Comparison of ENCODE assay signal across 8 cellular contexts in the genomic region with DNA sequence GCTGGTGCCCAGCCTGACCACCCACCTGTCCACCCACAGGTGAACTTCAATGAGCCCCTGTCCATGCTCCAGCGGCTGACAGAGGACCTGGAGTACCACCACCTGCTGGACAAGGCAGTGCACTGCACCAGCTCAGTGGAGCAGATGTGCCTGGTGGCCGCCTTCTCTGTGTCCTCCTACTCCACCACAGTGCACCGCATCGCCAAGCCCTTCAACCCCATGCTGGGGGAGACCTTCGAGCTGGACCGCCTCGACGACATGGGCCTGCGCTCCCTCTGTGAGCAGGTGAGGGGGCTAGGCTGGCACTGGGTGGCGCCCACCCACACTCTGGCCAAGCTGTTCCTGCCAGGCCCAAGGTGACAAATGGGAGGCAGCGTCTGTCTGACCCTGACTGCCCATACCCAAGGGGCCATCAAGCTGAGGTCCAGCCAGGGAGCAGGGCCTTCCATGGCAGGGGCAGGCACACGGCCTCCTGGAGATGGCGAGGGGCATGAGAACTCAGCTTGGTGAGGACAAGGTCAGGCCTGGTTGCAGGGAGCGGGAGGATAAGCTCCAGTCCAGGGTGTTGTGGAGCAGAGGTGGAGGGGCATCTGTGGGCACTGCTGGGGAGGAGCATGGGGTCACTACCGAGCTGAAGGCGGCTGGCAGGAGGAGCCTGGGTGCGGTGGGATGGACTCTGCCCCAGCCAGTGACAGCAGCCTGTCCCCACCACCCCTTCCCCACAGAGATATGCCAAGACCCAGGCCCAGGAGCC.
DNase-seq lines count a peak whose midpoint lies in the region; ATAC-seq and TF ChIP-seq lines count a peak whose summit lies in the region.

No MANE protein-coding gene starts in this region.

- no peaks in the 10 kb centered on the region for H3K9me3 ChIP-seq in naive thymus-derived CD4-positive, alpha-beta T cell (ENCODE audit: control insufficient read depth in 2 of 3, low read length in 3 of 3)

- H3K27ac Mint-ChIP-seq in WTC11 (no peak overlapping the region), endothelial cell (ENCODE audit: unreplicated experiment) (no peak overlapping the region)
- H3K27ac Mint-ChIP-seq in naive thymus-derived CD4-positive, alpha-beta T cell: peak overlapping the region in 1 of 9 donors; percentile 65

- peaks cover 4% of the 10 kb centered on the region; the same call in 1 of the 2 replicates for H3K36me3 Mint-ChIP-seq in WTC11
- H3K36me3 Mint-ChIP-seq in endothelial cell (ENCODE audit: low read depth, unreplicated experiment): peaks cover 19% of the 10 kb centered on the region
- peaks cover 0 to 8% (median 0%) of the 10 kb centered on the region in 5 donors for H3K36me3 Mint-ChIP-seq in naive thymus-derived CD4-positive, alpha-beta T cell

- TF ChIP-seq CTCF in AG09319 (IDR thresholded peaks at IDR 0.05; ENCODE audit: low read depth, low read length) (peak; percentile 84), WTC11 (IDR thresholded peaks at IDR 0.05) (peak; percentile 78), endothelial cell (IDR thresholded peaks at IDR 0.05; ENCODE audit: unreplicated experiment) (peak; percentile 80)

- no peaks in the 10 kb centered on the region; the same call in none of the 2 replicates for H3K27me3 Mint-ChIP-seq in WTC11 (ENCODE audit: low read depth)
- peaks cover 6% of the 10 kb centered on the region for H3K27me3 Mint-ChIP-seq in endothelial cell (ENCODE audit: unreplicated experiment)
- no peaks in the 10 kb centered on the region for H3K27me3 Mint-ChIP-seq in naive thymus-derived CD4-positive, alpha-beta T cell

- POLR2A ChIA-PET in WTC11 (lab: Charles Lee): interaction anchor here (0.5 to 1.1 kb wide), 3 partner anchors 127 to 901 kb away, joined by 3 to 5 read pairs (median 3); no protein-coding TSS in a partner anchor
- POLR2A ChIA-PET in naive thymus-derived CD4-positive, alpha-beta T cell (lab: Charles Lee): interaction anchor here (1.8 kb wide), 1 partner anchor 256 kb away, joined by 5 read pairs; a partner anchor contains a TSS

- peaks cover 29% of the 10 kb centered on the region for H3K4me1 Mint-ChIP-seq in WTC11
- no peaks in the 10 kb centered on the region for H3K4me1 Mint-ChIP-seq in endothelial cell (ENCODE audit: unreplicated experiment)
- H3K4me1 Mint-ChIP-seq in naive thymus-derived CD4-positive, alpha-beta T cell: peaks cover 15 to 37% (median 32%) of the 10 kb centered on the region in 7 donors

- DNase-seq in AG09319 (ENCODE audit: extremely low read depth, low read depth): no peak
- DNase-seq in H7: peak; percentile 90
- peak; percentile 76 for DNase-seq in WTC11 (ENCODE audit: low spot score)
- DNase-seq in endothelial cell (ENCODE audit: low spot score): peak; percentile 55
- DNase-seq in naive thymus-derived CD4-positive, alpha-beta T cell: peak in 5 of 9 donors; percentile 12 to 38 (median 19)
- no peak for DNase-seq in OCI-M2 (lab: John Stamatoyannopoulos, UW; ENCODE audit: unreplicated experiment)

- intact Hi-C loops in naive thymus-derived CD4-positive, alpha-beta T cell (cut with micrococcal nuclease): loop anchor here in 1 of 2 donors (1.0 kb wide), 1 partner anchor 257 kb away; no protein-coding TSS in a partner anchor

- H3K36me3 ChIP-seq in H7 (replicated peaks; ENCODE audit: control insufficient read depth, insufficient read depth, low read length): no peaks in the 10 kb centered on the region
- peaks cover 0 to 26% (median 0%) of the 10 kb centered on the region in 3 experiments for H3K36me3 ChIP-seq in naive thymus-derived CD4-positive, alpha-beta T cell (ENCODE audit: control insufficient read depth in 2 of 3, insufficient read depth in 3 of 3, low read length in 3 of 3)

- H3K27me3 ChIP-seq in H7 (ENCODE audit: control insufficient read depth, insufficient read depth, low read length): no peaks in the 10 kb centered on the region
- H3K27me3 ChIP-seq in naive thymus-derived CD4-positive, alpha-beta T cell (ENCODE audit: control insufficient read depth in 2 of 2, insufficient read depth in 2 of 2, low read length in 2 of 2): no peaks in the 10 kb centered on the region

- H3K4me3 Mint-ChIP-seq in WTC11 (no peak overlapping the region), endothelial cell (ENCODE audit: unreplicated experiment) (no peak overlapping the region)
- no peak overlapping the region for H3K4me3 Mint-ChIP-seq in naive thymus-derived CD4-positive, alpha-beta T cell

- H3K9me3 Mint-ChIP-seq in WTC11 (no peaks in the 10 kb centered on the region), endothelial cell (ENCODE audit: unreplicated experiment) (no peaks in the 10 kb centered on the region)
- no peaks in the 10 kb centered on the region for H3K9me3 Mint-ChIP-seq in naive thymus-derived CD4-positive, alpha-beta T cell

- no peak overlapping the region for H3K4me3 ChIP-seq in H7 (ENCODE audit: insufficient read depth, low read depth, low read length)
- H3K4me3 ChIP-seq in naive thymus-derived CD4-positive, alpha-beta T cell (ENCODE audit: low read length): no peak overlapping the region

- H3K4me1 ChIP-seq in naive thymus-derived CD4-positive, alpha-beta T cell (ENCODE audit: control insufficient read depth in 2 of 2, insufficient read depth in 2 of 2, low read length in 2 of 2): peaks cover 0 to 10% of the 10 kb centered on the region in 2 donors

- ATAC-seq in WTC11 (peak; percentile 87), HG02870 (IDR thresholded peaks at IDR 0.05; ENCODE audit: unreplicated experiment) (no peak), HG02840 (IDR thresholded peaks at IDR 0.05; ENCODE audit: low FRiP score, unreplicated experiment) (no peak)
- peak; percentile 69 for ATAC-seq in naive thymus-derived CD4-positive, alpha-beta T cell

- CTCF ChIA-PET in WTC11 (lab: Charles Lee): interaction anchor here (0.6 to 2.0 kb wide), 29 partner anchors 9 to 363 kb away, joined by 3 to 24 read pairs (median 4); a partner anchor contains a TSS
- CTCF ChIA-PET in naive thymus-derived CD4-positive, alpha-beta T cell (lab: Charles Lee): interaction anchor here (1.1 to 1.2 kb wide), 2 partner anchors 194 to 257 kb away, joined by 3 to 5 read pairs; no protein-coding TSS in a partner anchor

- H3K27ac ChIP-seq in naive thymus-derived CD4-positive, alpha-beta T cell (ENCODE audit: low read depth, low read length): no peak overlapping the region

TF ChIP-seq in WTC11, 78 proteins besides CTCF, POLR2A, EP300 and RAD21 (continues in another document):
- TF ChIP-seq NFATC4 (CRISPR knock-in tag; IDR thresholded peaks at IDR 0.05) (no peak), ESRRA (CRISPR knock-in tag; IDR thresholded peaks at IDR 0.05; ENCODE audit: borderline replicate concordance) (no peak), CREB1 (CRISPR knock-in tag; IDR thresholded peaks at IDR 0.05) (no peak), TEAD4 (CRISPR knock-in tag; IDR thresholded peaks at IDR 0.05) (no peak), ZNF423 (CRISPR knock-in tag; IDR thresholded peaks at IDR 0.05) (no peak), TCF7 (CRISPR knock-in tag; IDR thresholded peaks at IDR 0.05; ENCODE audit: low read depth) (no peak), ZNF671 (CRISPR knock-in tag; IDR thresholded peaks at IDR 0.05) (no peak)
- TF ChIP-seq, protein P1, sequence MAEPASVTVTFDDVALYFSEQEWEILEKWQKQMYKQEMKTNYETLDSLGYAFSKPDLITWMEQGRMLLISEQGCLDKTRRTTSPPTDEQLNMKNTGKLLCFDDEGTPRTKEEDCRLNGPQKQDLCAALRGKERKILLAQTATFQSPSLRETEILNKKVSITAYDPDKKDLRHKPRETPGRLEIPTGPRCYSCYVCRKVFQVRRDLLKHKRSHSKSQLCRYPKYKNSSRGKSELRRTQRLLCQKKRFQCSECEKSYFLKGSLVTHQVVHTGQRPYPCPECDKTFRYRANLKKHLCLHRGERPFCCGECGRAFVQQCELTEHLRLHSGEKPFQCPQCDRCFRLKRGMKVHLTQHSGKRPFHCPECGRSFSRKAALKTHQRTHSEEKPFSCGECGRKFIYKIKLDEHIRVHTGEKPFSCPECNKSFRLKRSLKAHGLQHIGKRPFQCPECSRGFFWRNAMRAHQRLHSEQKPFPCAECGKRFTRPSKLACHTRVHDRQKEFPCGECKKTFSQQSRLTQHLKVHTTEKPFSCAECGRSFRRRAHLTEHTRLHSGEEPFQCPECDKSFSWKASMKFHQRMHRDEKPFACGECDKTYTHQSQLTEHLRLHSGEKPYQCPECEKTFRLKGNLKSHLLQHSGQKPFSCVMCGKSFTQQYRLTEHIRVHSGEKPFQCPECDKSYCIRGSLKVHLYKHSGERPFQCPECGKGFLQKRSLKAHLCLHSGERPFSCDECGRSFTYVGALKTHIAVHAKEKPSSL (CRISPR knock-in tag; conservative IDR thresholded peaks at IDR 0.05): no peak
- TF ChIP-seq, protein P2, sequence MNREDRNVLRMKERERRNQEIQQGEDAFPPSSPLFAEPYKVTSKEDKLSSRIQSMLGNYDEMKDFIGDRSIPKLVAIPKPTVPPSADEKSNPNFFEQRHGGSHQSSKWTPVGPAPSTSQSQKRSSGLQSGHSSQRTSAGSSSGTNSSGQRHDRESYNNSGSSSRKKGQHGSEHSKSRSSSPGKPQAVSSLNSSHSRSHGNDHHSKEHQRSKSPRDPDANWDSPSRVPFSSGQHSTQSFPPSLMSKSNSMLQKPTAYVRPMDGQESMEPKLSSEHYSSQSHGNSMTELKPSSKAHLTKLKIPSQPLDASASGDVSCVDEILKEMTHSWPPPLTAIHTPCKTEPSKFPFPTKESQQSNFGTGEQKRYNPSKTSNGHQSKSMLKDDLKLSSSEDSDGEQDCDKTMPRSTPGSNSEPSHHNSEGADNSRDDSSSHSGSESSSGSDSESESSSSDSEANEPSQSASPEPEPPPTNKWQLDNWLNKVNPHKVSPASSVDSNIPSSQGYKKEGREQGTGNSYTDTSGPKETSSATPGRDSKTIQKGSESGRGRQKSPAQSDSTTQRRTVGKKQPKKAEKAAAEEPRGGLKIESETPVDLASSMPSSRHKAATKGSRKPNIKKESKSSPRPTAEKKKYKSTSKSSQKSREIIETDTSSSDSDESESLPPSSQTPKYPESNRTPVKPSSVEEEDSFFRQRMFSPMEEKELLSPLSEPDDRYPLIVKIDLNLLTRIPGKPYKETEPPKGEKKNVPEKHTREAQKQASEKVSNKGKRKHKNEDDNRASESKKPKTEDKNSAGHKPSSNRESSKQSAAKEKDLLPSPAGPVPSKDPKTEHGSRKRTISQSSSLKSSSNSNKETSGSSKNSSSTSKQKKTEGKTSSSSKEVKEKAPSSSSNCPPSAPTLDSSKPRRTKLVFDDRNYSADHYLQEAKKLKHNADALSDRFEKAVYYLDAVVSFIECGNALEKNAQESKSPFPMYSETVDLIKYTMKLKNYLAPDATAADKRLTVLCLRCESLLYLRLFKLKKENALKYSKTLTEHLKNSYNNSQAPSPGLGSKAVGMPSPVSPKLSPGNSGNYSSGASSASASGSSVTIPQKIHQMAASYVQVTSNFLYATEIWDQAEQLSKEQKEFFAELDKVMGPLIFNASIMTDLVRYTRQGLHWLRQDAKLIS (CRISPR knock-in tag; IDR thresholded peaks at IDR 0.05; ENCODE audit: borderline replicate concordance): no peak

Comparison
In these comparisons a context has a peak if more than half of its experiments do, and no peak if none do; other contexts are left out.
1. DNase-seq: peak in H7 (single experiment), WTC11 (single experiment), endothelial cell (single experiment) and naive thymus-derived CD4-positive, alpha-beta T cell (5 of 9); none in AG09319 (single experiment) and OCI-M2 (single experiment).
2. ATAC-seq: peak in WTC11 (single experiment) and naive thymus-derived CD4-positive, alpha-beta T cell (single experiment); none in HG02870 (single experiment) and HG02840 (single experiment).
3. Peak in every context shown above with its lines, with median percentiles within 50 percentile points of each other: CTCF ChIP-seq.